Comparison of ENCODE assay signal across 8 cellular contexts in the genomic region with DNA sequence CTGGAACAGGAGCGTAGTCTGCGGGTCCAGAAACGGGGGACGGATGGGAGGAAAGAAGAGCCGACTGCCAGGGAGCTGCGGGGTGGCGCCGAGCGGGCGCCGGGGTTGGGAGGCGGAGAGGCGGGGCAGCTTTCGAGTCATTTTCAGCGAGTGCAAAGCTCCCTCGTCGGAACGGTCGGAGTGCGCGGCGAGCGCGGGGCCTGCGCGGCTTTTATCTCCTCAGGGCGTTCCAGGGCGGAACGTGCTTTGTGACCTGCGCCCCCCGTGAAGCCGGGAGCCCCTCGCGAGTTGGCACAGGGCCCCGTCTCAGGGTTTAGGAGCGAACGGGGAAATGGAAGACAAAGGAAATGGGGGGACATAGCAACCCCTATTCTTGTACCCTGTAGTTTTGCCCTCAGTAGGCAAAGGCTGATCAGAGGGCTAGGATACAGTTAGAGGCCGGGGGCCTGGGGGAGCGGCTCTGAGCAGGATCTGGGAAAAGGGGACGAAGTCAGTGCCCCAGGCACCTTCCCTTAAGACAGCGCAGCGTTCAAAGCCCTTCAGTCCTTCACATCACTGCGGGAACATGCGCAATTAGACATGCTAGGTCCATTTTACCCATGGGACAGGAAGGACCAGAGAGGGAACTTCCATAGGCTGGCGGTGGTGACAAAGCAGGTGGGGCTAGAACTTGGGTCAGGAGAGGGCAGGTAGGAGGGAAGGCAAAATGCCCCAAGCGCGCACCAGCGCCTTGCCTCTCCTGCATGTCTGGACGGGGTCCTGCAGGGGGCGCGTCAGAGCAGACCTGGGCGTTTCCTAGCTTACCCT.
DNase-seq lines count a peak whose midpoint lies in the region; ATAC-seq, FAIRE-seq and TF ChIP-seq lines count a peak whose summit lies in the region.

No MANE protein-coding gene starts in this region.

- H3K9me3 Mint-ChIP-seq in T-cell = no peaks in the 10 kb centered on the region

- H3K27me3 Mint-ChIP-seq in T-cell = peaks cover 0 to 3% of the 10 kb centered on the region in 2 donors

- no peaks in the 10 kb centered on the region for H3K36me3 Mint-ChIP-seq in T-cell

- H3K9ac ChIP-seq in kidney (ENCODE audit: low read length in 2 of 2) = peak overlapping the region in 1 of 2 donors; percentile 53

- H3K27ac Mint-ChIP-seq in T-cell = peak overlapping the region in 1 of 2 donors; percentile 64

- no peaks in the 10 kb centered on the region for H3K4me1 ChIP-seq in kidney (ENCODE audit: control insufficient read depth in 1 of 2, insufficient read depth in 1 of 2, low read depth in 1 of 2, low read length in 2 of 2)

- POLR2A ChIA-PET in T-cell (lab: Charles Lee) = no interaction called here

- DNase-seq in NOMO-1 (lab: John Stamatoyannopoulos, UW; ENCODE audit: unreplicated experiment in 2 of 2) = peak; percentile 39 to 48
- no peak for DNase-seq in NOMO-1 treated with dmso at 0.1 percent for 144 hours (lab: John Stamatoyannopoulos, UW; ENCODE audit: unreplicated experiment)
- peak; percentile 27 to 70 (median 55) for DNase-seq in T-cell
- peak; percentile 65 for DNase-seq in astrocyte of the hippocampus (ENCODE audit: low read depth, low spot score)
- DNase-seq in kidney = peak; percentile 86
- peak; percentile 60 to 66 for DNase-seq in stimulated activated CD4-positive, alpha-beta T cell treated with anti-CD3 and anti-CD28 coated beads, Interleukin-1b, Interleukin-23, amount 100 ng/mL, for 4 hours (ENCODE audit: low read depth in 2 of 2)

- H3K4me1 Mint-ChIP-seq in T-cell = peaks cover 17 to 35% (median 26%) of the 10 kb centered on the region in 3 donors

- peak overlapping the region; percentile 18 to 48 for H3K4me3 ChIP-seq in kidney (ENCODE audit: low read length in 2 of 2)

- H3K27ac ChIP-seq in kidney (ENCODE audit: low read depth in 2 of 2, low read length in 2 of 2) = no peak overlapping the region

- H3K9me3 ChIP-seq in kidney (ENCODE audit: control insufficient read depth in 1 of 2, low read length in 2 of 2) = no peaks in the 10 kb centered on the region

- TF ChIP-seq CTCF in kidney (IDR thresholded peaks at IDR 0.05; ENCODE audit: borderline replicate concordance, extremely low read depth, insufficient read depth) = peak; percentile 44

- no peak for FAIRE-seq in kidney (lab: Jason Lieb, UNC)

- peak; percentile 80 to 85 (median 84) for ATAC-seq in T-cell (replicated peaks in 1 of 4)
- no peak for ATAC-seq in HG03342 (IDR thresholded peaks at IDR 0.05; ENCODE audit: unreplicated experiment)
- ATAC-seq in HG02938 (IDR thresholded peaks at IDR 0.05; ENCODE audit: unreplicated experiment) = no peak

- CTCF ChIA-PET in T-cell (lab: Charles Lee) = interaction anchor here (0.5 to 2.2 kb wide), 15 partner anchors 9 to 950 kb away, joined by 3 to 15 read pairs (median 4); no protein-coding TSS in a partner anchor

- intact Hi-C loops in kidney (cut with DNase I) = no loop called here

- H3K36me3 ChIP-seq in kidney (ENCODE audit: control insufficient read depth in 1 of 2, insufficient read depth in 2 of 2, low read length in 2 of 2) = no peaks in the 10 kb centered on the region

- peak overlapping the region; percentile 82 to 96 (median 83) for H3K4me3 Mint-ChIP-seq in T-cell

Comparison
In these comparisons a context has a peak if more than half of its experiments do, and no peak if none do; other contexts are left out.
1. ATAC-seq: peak in T-cell (4 of 4); none in HG03342 (single experiment) and HG02938 (single experiment).